8 cellular contexts compared by ENCODE assay signal in genomic region chr14:64721391-64721791, GRCh38. TPM values are rescaled to one million over a fixed set of nuclear protein-coding genes. Genes with fewer than 3 reads are reported as not detected.
DNase-seq lines count a peak whose midpoint lies in the region; ATAC-seq, FAIRE-seq and TF ChIP-seq lines count a peak whose summit lies in the region.

No MANE protein-coding gene starts in this region.

- FAIRE-seq in pancreas (lab: Jason Lieb, UNC): no peak

- peak; percentile 55 to 63 (median 58) for ATAC-seq in pancreas

- H3K4me2 ChIP-seq in BLaER1 treated with 17β-estradiol and CSF1 and Interleukin-3, amounts not matched to agents 10 nM and 100 nM: peak overlapping the region; percentile 74 to 96 (median 88)

- WGBS in esophagus squamous epithelium, 2 donors: 17% methylated on average over 5 of the region's 5 CpGs; no CpG with 5 or more reads in 1 of the 2 donors
- 0 to 10% methylated on average over 5 of the region's 5 CpGs for WGBS in pancreas, 2 donors

- H3K36me3 ChIP-seq in BLaER1 treated with 17β-estradiol and CSF1 and Interleukin-3, amounts not matched to agents 10 nM and 100 nM: no peaks in the 10 kb centered on the region
- H3K36me3 ChIP-seq in esophagus squamous epithelium (no peaks in the 10 kb centered on the region), pancreas (no peaks in the 10 kb centered on the region)

- peak overlapping the region in 3 of 11 experiments; percentile 1 to 37 (median 35); a peak in 2 of 22 replicates for H3K9ac ChIP-seq in BLaER1 treated with 17β-estradiol and CSF1 and Interleukin-3, amounts not matched to agents 10 nM and 100 nM

- peaks cover 0 to 9% (median 0%) of the 10 kb centered on the region in 11 experiments; a peak in 6 of 22 replicates for H4K20me1 ChIP-seq in BLaER1 treated with 17β-estradiol and CSF1 and Interleukin-3, amounts not matched to agents 10 nM and 100 nM

- intact Hi-C loops in esophagus squamous epithelium (cut with DNase I) (no loop called here), pancreas (cut with DNase I) (no loop called here)

- H3K4me1 ChIP-seq in BLaER1 treated with 17β-estradiol and CSF1 and Interleukin-3, amounts not matched to agents 10 nM and 100 nM: peaks cover 60 to 89% (median 82%) of the 10 kb centered on the region in 10 experiments
- peaks cover 80 to 100% (median 97%) of the 10 kb centered on the region in 3 donors for H3K4me1 ChIP-seq in esophagus squamous epithelium
- peaks cover 69 to 86% (median 75%) of the 10 kb centered on the region in 3 donors for H3K4me1 ChIP-seq in pancreas

- no peaks in the 10 kb centered on the region for H3K27me3 ChIP-seq in BLaER1 treated with 17β-estradiol and CSF1 and Interleukin-3, amounts not matched to agents 10 nM and 100 nM
- H3K27me3 ChIP-seq in esophagus squamous epithelium (no peaks in the 10 kb centered on the region), pancreas (no peaks in the 10 kb centered on the region)

- peak; percentile 66 for DNase-seq in NCI-H345 (lab: John Stamatoyannopoulos, UW)
- no peak for DNase-seq in esophagus squamous epithelium (lab: John Stamatoyannopoulos, UW)
- DNase-seq in pancreas: peak; percentile 72 to 82 (median 79)
- no peak for DNase-seq in erythroblast (lab: John Stamatoyannopoulos, UW)
- DNase-seq in occipital lobe (lab: John Stamatoyannopoulos, UW): no peak
- no peak for DNase-seq in GDM1 (lab: John Stamatoyannopoulos, UW)
- DNase-seq in NCI-H128 (lab: John Stamatoyannopoulos, UW; ENCODE audit: unreplicated experiment): no peak

- TF ChIP-seq POLR2A in esophagus squamous epithelium (IDR thresholded peaks at IDR 0.05) (peak in 1 of 4 donors; percentile 20), erythroblast (IDR thresholded peaks at IDR 0.05; ENCODE audit: low read length) (no peak)

- TF ChIP-seq CTCF in esophagus squamous epithelium (IDR thresholded peaks at IDR 0.05) (no peak), pancreas (IDR thresholded peaks at IDR 0.05) (no peak)

- no peaks in the 10 kb centered on the region for H3K9me3 ChIP-seq in BLaER1 treated with 17β-estradiol and CSF1 and Interleukin-3, amounts not matched to agents 10 nM and 100 nM (replicated peaks in 1 of 11)
- H3K9me3 ChIP-seq in esophagus squamous epithelium: no peaks in the 10 kb centered on the region
- H3K9me3 ChIP-seq in pancreas: no peaks in the 10 kb centered on the region

- no peak overlapping the region for H3K4me3 ChIP-seq in BLaER1 treated with 17β-estradiol and CSF1 and Interleukin-3, amounts not matched to agents 10 nM and 100 nM
- H3K4me3 ChIP-seq in esophagus squamous epithelium (peak overlapping the region in 1 of 4 donors; percentile 30), pancreas (no peak overlapping the region)

- peak overlapping the region in 5 of 11 experiments; percentile 8 to 69 (median 17); a peak in 3 of 22 replicates for H3K27ac ChIP-seq in BLaER1 treated with 17β-estradiol and CSF1 and Interleukin-3, amounts not matched to agents 10 nM and 100 nM
- H3K27ac ChIP-seq in esophagus squamous epithelium (peak overlapping the region; percentile 84 to 94 (median 92)), pancreas (peak overlapping the region; percentile 86 to 94 (median 88))

RNA-seq across cellular contexts. Expression of gene PLEKHG3, which starts 17.2 kb away (rescaled TPM):
- total RNA-seq in esophagus squamous epithelium (10 to 100 TPM; 44.6 to 87.8 (median 60.8) TPM), pancreas (10 to 100 TPM; 33.3 to 60.7 (median 41.0) TPM), occipital lobe (6.2 TPM)
- 10 to 100 TPM; 33.8 to 42.0 TPM for polyA plus RNA-seq in pancreas

Comparison
In these comparisons a context has a peak if more than half of its experiments do, and no peak if none do; other contexts are left out.
1. DNase-seq: peak in NCI-H345 (single experiment) and pancreas (6 of 6); none in esophagus squamous epithelium (single experiment), erythroblast (0 of 2), occipital lobe (single experiment), GDM1 (single experiment) and NCI-H128 (single experiment).